In genomic region chr3:53024315-53024714, GRCh38 we compare ENCODE assay signal across 1 cellular context.
TF ChIP-seq lines count a peak whose summit lies in the region.

No MANE protein-coding gene starts in this region.

TF ChIP-seq in WTC11, 78 proteins besides CTCF, POLR2A, EP300 and RAD21 (continued from another document):
- TF ChIP-seq, protein P1, sequence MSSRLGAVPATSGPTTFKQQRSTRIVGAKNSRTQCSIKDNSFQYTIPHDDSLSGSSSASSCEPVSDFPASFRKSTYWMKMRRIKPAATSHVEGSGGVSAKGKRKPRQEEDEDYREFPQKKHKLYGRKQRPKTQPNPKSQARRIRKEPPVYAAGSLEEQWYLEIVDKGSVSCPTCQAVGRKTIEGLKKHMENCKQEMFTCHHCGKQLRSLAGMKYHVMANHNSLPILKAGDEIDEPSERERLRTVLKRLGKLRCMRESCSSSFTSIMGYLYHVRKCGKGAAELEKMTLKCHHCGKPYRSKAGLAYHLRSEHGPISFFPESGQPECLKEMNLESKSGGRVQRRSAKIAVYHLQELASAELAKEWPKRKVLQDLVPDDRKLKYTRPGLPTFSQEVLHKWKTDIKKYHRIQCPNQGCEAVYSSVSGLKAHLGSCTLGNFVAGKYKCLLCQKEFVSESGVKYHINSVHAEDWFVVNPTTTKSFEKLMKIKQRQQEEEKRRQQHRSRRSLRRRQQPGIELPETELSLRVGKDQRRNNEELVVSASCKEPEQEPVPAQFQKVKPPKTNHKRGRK (CRISPR knock-in tag; IDR thresholded peaks at IDR 0.05; ENCODE audit: borderline replicate concordance): no peak
- TF ChIP-seq ZNF219 (CRISPR knock-in tag; IDR thresholded peaks at IDR 0.05; ENCODE audit: borderline replicate concordance): no peak
- no peak for TF ChIP-seq ZNF423 (CRISPR knock-in tag; IDR thresholded peaks at IDR 0.05)
